Comparison of ENCODE assay signal across 1 cellular context in genomic region chr17:75892556-75893224, GRCh38.
A peak's percentile ranks its signal among the peaks of the same experiment; 100 is the strongest.
TF ChIP-seq lines count a peak whose summit lies in the region.

No MANE protein-coding gene starts in this region.

TF ChIP-seq in HepG2, 621 proteins besides CTCF, POLR2A, EP300 and RAD21 (continued from another document and continues in another):
- peak; percentile 91 for TF ChIP-seq ZNF687 (CRISPR knock-in tag; IDR thresholded peaks at IDR 0.05)
- no peak for TF ChIP-seq DBP (CRISPR knock-in tag; IDR thresholded peaks at IDR 0.05; ENCODE audit: not compliant biosample characterization)
- no peak for TF ChIP-seq ZNF75D (CRISPR knock-in tag; IDR thresholded peaks at IDR 0.05; ENCODE audit: borderline replicate concordance)
- TF ChIP-seq RFX5 (IDR thresholded peaks at IDR 0.05; ENCODE audit: low read depth, low read length) = no peak
- no peak for TF ChIP-seq CHD4 (IDR thresholded peaks at IDR 0.05; ENCODE audit: borderline replicate concordance, low read length)
- peak; percentile 90 for TF ChIP-seq ZFP90 (CRISPR knock-in tag; IDR thresholded peaks at IDR 0.05; ENCODE audit: borderline replicate concordance)
- TF ChIP-seq CSRNP2 (CRISPR knock-in tag; conservative IDR thresholded peaks at IDR 0.05; ENCODE audit: low read depth) = no peak
- TF ChIP-seq E2F5 (CRISPR knock-in tag; conservative IDR thresholded peaks at IDR 0.05) = no peak; the same call in 1 of the 2 replicates
- TF ChIP-seq SRF (IDR thresholded peaks at IDR 0.05; ENCODE audit: low read depth, low read length) = no peak
- no peak for TF ChIP-seq ZNF547 (CRISPR knock-in tag; IDR thresholded peaks at IDR 0.05)
- no peak for TF ChIP-seq ZNF597 (CRISPR knock-in tag; IDR thresholded peaks at IDR 0.05)
- peak; percentile 39; the same call in 1 of the 2 replicates for TF ChIP-seq GATAD2A (CRISPR knock-in tag; IDR thresholded peaks at IDR 0.05)
- TF ChIP-seq ZBTB37 (CRISPR knock-in tag; IDR thresholded peaks at IDR 0.05) = no peak
- peak; percentile 34 for TF ChIP-seq POGZ (CRISPR knock-in tag; IDR thresholded peaks at IDR 0.05)
- TF ChIP-seq NCOA1 (CRISPR knock-in tag; IDR thresholded peaks at IDR 0.05) = no peak; the same call in 1 of the 2 replicates
- no peak for TF ChIP-seq PBX2 (CRISPR knock-in tag; IDR thresholded peaks at IDR 0.05)
- no peak for TF ChIP-seq ZNF607 (CRISPR knock-in tag; IDR thresholded peaks at IDR 0.05; ENCODE audit: borderline replicate concordance)
- no peak for TF ChIP-seq ZKSCAN1 (IDR thresholded peaks at IDR 0.05; ENCODE audit: low read length)
- TF ChIP-seq IRX3 (CRISPR knock-in tag; IDR thresholded peaks at IDR 0.05; ENCODE audit: borderline replicate concordance, low read depth) = no peak
- peak; percentile 59; the same call in 1 of the 2 replicates for TF ChIP-seq ZNF274 (CRISPR knock-in tag; IDR thresholded peaks at IDR 0.05)
- TF ChIP-seq RFXAP (CRISPR knock-in tag; IDR thresholded peaks at IDR 0.05; ENCODE audit: borderline replicate concordance) = peak; percentile 89
- TF ChIP-seq SP4 (CRISPR knock-in tag; IDR thresholded peaks at IDR 0.05) = peak; percentile 10; the same call in 1 of the 2 replicates
- no peak; the same call in 1 of the 2 replicates for TF ChIP-seq NFKB2 (CRISPR knock-in tag; IDR thresholded peaks at IDR 0.05; ENCODE audit: borderline replicate concordance)
- TF ChIP-seq HDAC6 (IDR thresholded peaks at IDR 0.05; ENCODE audit: low read depth, low read length) = no peak
- TF ChIP-seq RFX3 (CRISPR knock-in tag; IDR thresholded peaks at IDR 0.05) = no peak
- no peak for TF ChIP-seq ZNF24 (IDR thresholded peaks at IDR 0.05)
- TF ChIP-seq ZNF788 (CRISPR knock-in tag; IDR thresholded peaks at IDR 0.05; ENCODE audit: borderline replicate concordance) = peak; percentile 81
- no peak for TF ChIP-seq NFIB (CRISPR knock-in tag; IDR thresholded peaks at IDR 0.05; ENCODE audit: borderline replicate concordance)
- TF ChIP-seq SALL1 (CRISPR knock-in tag; IDR thresholded peaks at IDR 0.05) = peak; percentile 72
- TF ChIP-seq FOXM1 (CRISPR knock-in tag; IDR thresholded peaks at IDR 0.05) = no peak
- no peak for TF ChIP-seq SOX13 (IDR thresholded peaks at IDR 0.05)
- peak in 1 of 2 experiments; percentile 44; a peak in 1 of 4 replicates for TF ChIP-seq SOX13 (CRISPR knock-in tag; conservative IDR thresholded peaks at IDR 0.05 in 1 of 2, IDR thresholded peaks at IDR 0.05 in 1 of 2)
- TF ChIP-seq PITX1 (CRISPR knock-in tag; IDR thresholded peaks at IDR 0.05) = peak; percentile 37
- peak; percentile 35 for TF ChIP-seq ZNF292 (CRISPR knock-in tag; IDR thresholded peaks at IDR 0.05; ENCODE audit: borderline replicate concordance, low read depth)
- no peak; the same call in 1 of the 2 replicates for TF ChIP-seq ZNF546 (CRISPR knock-in tag; conservative IDR thresholded peaks at IDR 0.05)
- no peak for TF ChIP-seq ARID2 (CRISPR knock-in tag; IDR thresholded peaks at IDR 0.05; ENCODE audit: borderline replicate concordance)
- TF ChIP-seq SP2 (CRISPR knock-in tag; IDR thresholded peaks at IDR 0.05) = no peak
- TF ChIP-seq FOXC1 (CRISPR knock-in tag; IDR thresholded peaks at IDR 0.05; ENCODE audit: borderline replicate concordance) = no peak
- 0 out of 2 replicates have a peak, but pooled peaks have one; percentile 44 for TF ChIP-seq ZNF276 (CRISPR knock-in tag; IDR thresholded peaks at IDR 0.05; ENCODE audit: low read depth)
- TF ChIP-seq ZNF530 (CRISPR knock-in tag; IDR thresholded peaks at IDR 0.05; ENCODE audit: low read depth) = no peak
- no peak; the same call in 1 of the 2 replicates for TF ChIP-seq MTERF4 (CRISPR knock-in tag; IDR thresholded peaks at IDR 0.05)
- no peak; the same call in 1 of the 2 replicates for TF ChIP-seq PBX3 (CRISPR knock-in tag; IDR thresholded peaks at IDR 0.05; ENCODE audit: borderline replicate concordance)
- no peak for TF ChIP-seq ZNF484 (CRISPR knock-in tag; IDR thresholded peaks at IDR 0.05; ENCODE audit: borderline replicate concordance, low read depth)
- no peak for TF ChIP-seq ZNF776 (CRISPR knock-in tag; IDR thresholded peaks at IDR 0.05)
- TF ChIP-seq ZHX1 (CRISPR knock-in tag; IDR thresholded peaks at IDR 0.05; ENCODE audit: low read depth) = 0 out of 2 replicates have a peak, but pooled peaks have one; percentile 7
